In the genomic region with DNA sequence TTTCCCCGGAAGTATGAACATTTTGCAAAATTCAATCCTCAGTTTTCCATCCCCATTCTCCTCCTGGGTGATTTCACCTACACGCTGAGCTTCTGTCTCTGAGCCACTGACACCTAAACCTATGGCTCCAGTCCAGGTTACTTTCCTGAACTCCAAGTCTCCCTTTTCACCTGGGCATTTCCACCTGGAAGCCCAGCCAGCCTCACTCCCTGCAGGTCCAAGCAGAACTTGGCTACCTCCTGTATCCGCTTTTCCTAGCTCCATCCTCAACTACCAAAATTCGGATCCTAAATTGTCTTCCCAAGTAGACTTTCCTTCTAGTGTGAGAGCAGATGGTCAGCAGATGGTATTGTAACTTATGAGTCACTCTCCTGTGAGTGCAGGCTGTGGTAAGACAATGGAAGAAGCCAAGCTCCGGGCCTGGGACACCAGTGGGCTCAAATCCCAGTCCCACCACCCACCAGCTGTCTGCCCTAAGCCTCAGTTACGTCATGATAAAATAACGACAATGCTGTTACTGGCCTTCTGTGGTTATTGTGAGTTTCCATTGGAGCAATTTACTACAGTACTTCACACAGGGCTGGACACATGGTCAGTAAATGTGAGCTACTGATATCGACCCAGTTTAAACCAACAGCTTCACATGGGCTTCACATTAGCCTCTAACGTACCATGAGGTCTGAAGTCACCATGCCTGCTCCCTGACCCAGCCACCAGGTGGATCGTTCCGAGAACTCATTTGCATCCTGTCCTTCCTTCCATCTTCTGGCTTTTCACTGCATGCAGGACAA, we compare ENCODE assay signal across 9 cellular contexts. TPM values are rescaled to one million over a fixed set of nuclear protein-coding genes. Genes with fewer than 3 reads are reported as not detected.
A peak's percentile ranks its signal among the peaks of the same experiment; 100 is the strongest.
DNase-seq lines count a peak whose midpoint lies in the region; ATAC-seq lines count a peak whose summit lies in the region.
"Had no signal": no experiment of that assay in that cellular context is flagged by ENCODE, and none has a peak within 500 bp of the region (broad histone marks: within the 10 kb centered on the region; RNA-seq: fewer than 3 reads in every experiment).

No MANE protein-coding gene starts in this region.

- ATAC-seq in sciatic nerve (peak; percentile 91), GM18873 (IDR thresholded peaks at IDR 0.05; ENCODE audit: low FRiP score, unreplicated experiment) (no peak)
- ATAC-seq: activated CD8-positive, alpha-beta memory T cell treated with anti-CD3 and anti-CD28 coated beads, Interleukin-2, amount 10 ng/mL, durations not matched to agents 7 days and 5 days had no signal

- DNase-seq in GOT3 (lab: John Stamatoyannopoulos, UW) (peak; percentile 48), RPMI7951 (ENCODE audit: low read depth) (peak; percentile 100), fibroblast of gingiva (ENCODE audit: low read depth) (peak; percentile 99), sciatic nerve (ENCODE audit: low spot score) (peak; percentile 70), DMS79 (lab: John Stamatoyannopoulos, UW) (no peak)
- no peak for DNase-seq in activated T-cell treated with anti-CD3 and anti-CD28 coated beads, Interleukin-2, amount 50 U/mL, for 48 hours
- DNase-seq in stimulated activated CD4-positive, alpha-beta T cell treated with anti-CD3 and anti-CD28 coated beads, Interleukin-1b, Interleukin-23, amount 100 ng/mL, for 48 hours, result no peak
- DNase-seq: activated CD8-positive, alpha-beta memory T cell treated with anti-CD3 and anti-CD28 coated beads, Interleukin-2, amount 10 ng/mL, durations not matched to agents 7 days and 5 days had no signal

- intact Hi-C loops in sciatic nerve (cut with DNase I), result no loop called here

RNA-seq across cellular contexts. Expression of gene PECAM1, which starts 33.3 kb away (rescaled TPM):
- 2.5 and 3.1 TPM in 2 replicates for total RNA-seq in RPMI7951 (2014; rRNA removed; shearing (Covaris generic))
- total RNA-seq in sciatic nerve, result 351 TPM

Comparison
In these comparisons a context has a peak if more than half of its experiments do, and no peak if none do; other contexts are left out.
1. DNase-seq: peak in GOT3 (single experiment), RPMI7951 (single experiment), fibroblast of gingiva (single experiment) and sciatic nerve (single experiment); none in DMS79 (single experiment), activated T-cell treated with anti-CD3 and anti-CD28 coated beads, Interleukin-2, amount 50 U/mL, for 48 hours (0 of 2) and stimulated activated CD4-positive, alpha-beta T cell treated with anti-CD3 and anti-CD28 coated beads, Interleukin-1b, Interleukin-23, amount 100 ng/mL, for 48 hours (single experiment).
2. RNA of gene PECAM1, which starts 33.3 kb away (total RNA-seq): 351 TPM in sciatic nerve (single experiment); 2.5 to 3.1 TPM in RPMI7951; every median in the first group is over 10 times any median in the second.